8 cellular contexts compared by ENCODE assay signal in genomic region chr5:170809551-170809950, GRCh38. TPM values are rescaled to one million over a fixed set of nuclear protein-coding genes. Genes with fewer than 3 reads are reported as not detected.
DNase-seq lines count a peak whose midpoint lies in the region; ATAC-seq and TF ChIP-seq lines count a peak whose summit lies in the region.

No MANE protein-coding gene starts in this region.

- ATAC-seq in esophagus mucosa (no peak), HG02759 (IDR thresholded peaks at IDR 0.05; ENCODE audit: unreplicated experiment) (no peak)

- DNase-seq in NCI-H510A treated with DMSO at 0.1 percent for 48 hours (lab: John Stamatoyannopoulos, UW) (peak; percentile 21), NCI-H510A (lab: John Stamatoyannopoulos, UW) (no peak), NCI-H446 (lab: John Stamatoyannopoulos, UW) (peak; percentile 50), epithelial cell of esophagus (ENCODE audit: low read depth) (peak; percentile 77), pons (ENCODE audit: low spot score) (peak; percentile 86)
- no peak for DNase-seq in stimulated activated CD4-positive, alpha-beta T cell treated with anti-CD3 and anti-CD28 coated beads, Interleukin-15, amount 100 ng/mL, for 24 hours

- H3K4me3 ChIP-seq in epithelial cell of esophagus (ENCODE audit: low read length) = no peak overlapping the region

- peak; percentile 67 for TF ChIP-seq CTCF in epithelial cell of esophagus (IDR thresholded peaks at IDR 0.05; ENCODE audit: insufficient read depth, low read depth, low read length, missing control alignments)

RNA-seq across cellular contexts. Expression of gene GABRP, which starts 26.0 kb away (rescaled TPM):
- 6.4 TPM for total RNA-seq in esophagus mucosa

RNA-seq across cellular contexts. Expression of gene RANBP17, which starts 52.3 kb away (rescaled TPM):
- total RNA-seq in esophagus mucosa = 0.56 TPM

Comparison
In these comparisons a context has a peak if more than half of its experiments do, and no peak if none do; other contexts are left out.
1. DNase-seq: peak in NCI-H510A treated with DMSO at 0.1 percent for 48 hours (single experiment), NCI-H446 (2 of 2), epithelial cell of esophagus (single experiment) and pons (single experiment); none in NCI-H510A (single experiment) and stimulated activated CD4-positive, alpha-beta T cell treated with anti-CD3 and anti-CD28 coated beads, Interleukin-15, amount 100 ng/mL, for 24 hours (single experiment).